ENCODE assay signal across 1 cellular context in genomic region chr2:121736140-121736461, GRCh38.
TF ChIP-seq lines count a peak whose summit lies in the region.

No MANE protein-coding gene starts in this region.

TF ChIP-seq in K562, 482 proteins besides CTCF, POLR2A, EP300 and RAD21:
- TF ChIP-seq ARID4B (CRISPR knock-in tag; IDR thresholded peaks at IDR 0.05) = no peak
- 0 out of 4 replicates have a peak, but pooled peaks of 1 of the 2 experiments have one; percentile 52 for TF ChIP-seq SIN3A (IDR thresholded peaks at IDR 0.05; ENCODE audit: borderline replicate concordance in 2 of 2, control insufficient read depth in 1 of 2, low read depth in 2 of 2, low read length in 2 of 2)
- no peak for TF ChIP-seq HSF4 (CRISPR knock-in tag; IDR thresholded peaks at IDR 0.05; ENCODE audit: borderline replicate concordance)
- TF ChIP-seq HMBOX1 (IDR thresholded peaks at IDR 0.05) = peak; percentile 8; the same call in 1 of the 2 replicates
- no peak for TF ChIP-seq RNF219 (CRISPR knock-in tag; IDR thresholded peaks at IDR 0.05)
